In the genomic region with DNA sequence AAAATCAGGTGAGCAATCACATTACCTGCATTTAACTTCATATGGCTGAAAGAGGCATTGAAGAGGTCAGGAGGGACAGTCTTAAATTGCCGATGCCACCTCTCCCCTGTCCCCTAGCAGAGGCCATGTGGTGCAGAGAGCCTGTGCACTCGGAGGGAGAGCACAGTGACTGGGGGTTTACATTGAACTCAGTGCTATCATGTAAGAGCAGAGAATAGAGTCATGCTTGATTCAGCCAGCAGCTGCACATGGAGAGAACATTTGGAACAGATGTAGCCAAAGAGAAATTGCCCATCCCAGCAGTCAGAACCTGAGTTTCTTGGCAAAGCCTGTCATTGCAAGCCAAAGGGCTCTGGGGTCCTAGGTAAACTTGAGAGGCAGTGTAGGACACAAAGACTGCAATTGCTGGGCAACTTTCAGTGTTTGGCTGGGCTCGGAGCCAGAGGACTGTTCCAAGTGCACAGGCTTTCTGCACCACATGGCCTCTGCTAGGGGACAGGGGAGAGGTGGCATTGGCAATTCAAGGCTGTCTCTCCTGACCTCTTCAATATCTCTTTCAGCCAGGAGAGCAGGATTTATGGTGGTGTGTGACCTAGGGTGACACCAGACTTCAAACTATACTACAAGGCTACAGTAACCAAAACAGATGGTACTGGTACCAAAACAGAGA, we compare ENCODE assay signal across 22 cellular contexts.
DNase-seq lines count a peak whose midpoint lies in the region; ATAC-seq, FAIRE-seq and TF ChIP-seq lines count a peak whose summit lies in the region.
"Had no signal": no experiment of that assay in that cellular context is flagged by ENCODE, and none has a peak within 500 bp of the region (broad histone marks: within the 10 kb centered on the region; RNA-seq: fewer than 3 reads in every experiment).

No MANE protein-coding gene starts in this region.

- FAIRE-seq in HepG2 (lab: Jason Lieb, UNC), result no peak
- FAIRE-seq: D721Med, GM19239, K562 had no signal

- H3K27ac ChIP-seq in liver (ENCODE audit: low read depth in 1 of 2, low read length in 2 of 2) (no peak overlapping the region), HepG2 (ENCODE audit: extremely low read length, insufficient read depth, low read length) (no peak overlapping the region), HEK293 (ENCODE audit: extremely low read depth, low read depth, low read length) (no peak overlapping the region)
- H3K27ac ChIP-seq: BLaER1, SK-N-MC had no signal

- ATAC-seq in HepG2, result no peak
- peak; percentile 99 for ATAC-seq in left lobe of liver
- ATAC-seq in GM21528 (IDR thresholded peaks at IDR 0.05; ENCODE audit: low FRiP score, unreplicated experiment), result no peak
- ATAC-seq: CD8-positive, alpha-beta T cell; K562; PC-3 had no signal

- H3K9me3 ChIP-seq in liver (ENCODE audit: control insufficient read depth in 4 of 4, low read length in 3 of 4) (no peaks in the 10 kb centered on the region), HepG2 (ENCODE audit: low read length) (no peaks in the 10 kb centered on the region), HEK293 (ENCODE audit: control insufficient read depth, insufficient read depth, low read depth, low read length) (no peaks in the 10 kb centered on the region)

- no peaks in the 10 kb centered on the region for H3K79me2 ChIP-seq in HepG2 (ENCODE audit: insufficient read depth, low read length)

- POLR2A ChIA-PET in HepG2 (lab: Yijun Ruan, JAX) (no interaction called here), HEK293 (lab: Yijun Ruan, JAX) (no interaction called here)

- no peak overlapping the region for H3K4me2 ChIP-seq in HepG2 (ENCODE audit: low read depth, low read length)
- H3K4me2 ChIP-seq: BLaER1 had no signal

- TF ChIP-seq EP300 in HepG2 (IDR thresholded peaks at IDR 0.05; ENCODE audit: low read depth in 2 of 2, low read length in 2 of 2), result no peak
- TF ChIP-seq EP300 in HepG2 (CRISPR knock-in tag; IDR thresholded peaks at IDR 0.05; ENCODE audit: borderline replicate concordance), result no peak

- H3K4me1 ChIP-seq in liver (ENCODE audit: control insufficient read depth in 4 of 4, insufficient read depth in 4 of 4, low read length in 3 of 4) (peaks cover 0 to 7% (median 6%) of the 10 kb centered on the region in 4 donors), HepG2 (ENCODE audit: insufficient read depth, low read length) (no peaks in the 10 kb centered on the region), HEK293 (ENCODE audit: control insufficient read depth, insufficient read depth, low read length) (no peaks in the 10 kb centered on the region)
- H3K4me1 ChIP-seq: BLaER1 had no signal

- in situ Hi-C loops in HepG2 (cut with HindIII; ENCODE audit: extremely low pct_ligation_motif_present, low pct_unique_long_range_greater_than_20kb), result no loop called here

- intact Hi-C loops in HepG2 (cut with micrococcal nuclease; ENCODE audit: unreplicated experiment), result no loop called here

- no peak overlapping the region for H3K4me3 ChIP-seq in liver (ENCODE audit: low read depth in 1 of 3, low read length in 3 of 3)
- no peak overlapping the region for H3K4me3 ChIP-seq in HepG2 (replicated peaks in 1 of 3; ENCODE audit: insufficient read depth in 1 of 3, low read depth in 2 of 3, low read length in 3 of 3)
- H3K4me3 ChIP-seq in HEK293 (ENCODE audit: low read depth, low read length), result no peak overlapping the region
- H3K4me3 ChIP-seq: BLaER1, K562, MG63, SK-N-MC had no signal

- BruUV-seq in HepG2 (replicated peaks; lab: Mats Ljungman, UMichigan), result no TSS peak

- H2AFZ ChIP-seq in HepG2 (ENCODE audit: low read length), result no peak overlapping the region

- no peak for TF ChIP-seq CTCF in liver (IDR thresholded peaks at IDR 0.05; ENCODE audit: low read depth, low read length, missing input control)
- TF ChIP-seq CTCF in HepG2 (CRISPR knock-in tag; IDR thresholded peaks at IDR 0.05), result no peak
- TF ChIP-seq CTCF in HEK293 (tag by site-specific recombination; IDR thresholded peaks at IDR 0.05), result no peak

- H4K20me1 ChIP-seq in HepG2 (ENCODE audit: insufficient read depth, low read length), result no peaks in the 10 kb centered on the region
- H4K20me1 ChIP-seq: BLaER1 had no signal

- H3K27me3 ChIP-seq in liver (ENCODE audit: control insufficient read depth in 4 of 4, insufficient read depth in 4 of 4, low read length in 3 of 4) (no peaks in the 10 kb centered on the region), HepG2 (ENCODE audit: control insufficient read depth in 1 of 2, insufficient read depth in 2 of 2, low read length in 2 of 2) (no peaks in the 10 kb centered on the region)
- H3K27me3 ChIP-seq: BLaER1 had no signal

- DNase-seq in HepG2 (ENCODE audit: low spot score) (no peak), left lobe of liver (ENCODE audit: low spot score) (peak; percentile 87), NCI-H187 (lab: John Stamatoyannopoulos, UW) (no peak), COLO668 (lab: John Stamatoyannopoulos, UW; ENCODE audit: unreplicated experiment) (no peak)
- DNase-seq: DMS79, H7, MG63, NCI-H1436, NCI-H2029 treated with DMSO at 0.1 percent for 48 hours, NCI-H526, PC-3, SHP77 treated with DMSO at 0.1 percent for 48 hours, SW 1271 had no signal

- no peak overlapping the region for H3K9ac ChIP-seq in liver (ENCODE audit: low read depth in 1 of 2, low read length in 2 of 2)
- no peak overlapping the region for H3K9ac ChIP-seq in HepG2 (ENCODE audit: insufficient read depth, low read depth, low read length)
- H3K9ac ChIP-seq: BLaER1 had no signal

- H3K36me3 ChIP-seq in liver (ENCODE audit: control insufficient read depth in 4 of 4, insufficient read depth in 3 of 4, low read depth in 1 of 4, low read length in 3 of 4) (no peaks in the 10 kb centered on the region), HepG2 (replicated peaks in 1 of 2; ENCODE audit: control insufficient read depth in 1 of 2, insufficient read depth in 2 of 2, low read length in 2 of 2) (no peaks in the 10 kb centered on the region), HEK293 (ENCODE audit: control insufficient read depth in 2 of 2, insufficient read depth in 1 of 2, low read length in 2 of 2) (no peaks in the 10 kb centered on the region)
- H3K36me3 ChIP-seq: BLaER1, MG63 had no signal

- no peak for TF ChIP-seq POLR2A in HepG2 (IDR thresholded peaks at IDR 0.05; ENCODE audit: insufficient read depth in 1 of 2, low read depth in 2 of 2, low read length in 2 of 2)

- TF ChIP-seq RAD21 in liver (IDR thresholded peaks at IDR 0.05) (peak in 1 of 2 donors; percentile 41), HepG2 (CRISPR knock-in tag; IDR thresholded peaks at IDR 0.05) (no peak)

- 47% methylated on average over 3 of the region's 3 CpGs for WGBS in liver
- WGBS in HepG2 (ENCODE audit: low lambda C conversion rate), result 0% methylated on average over 2 of the region's 3 CpGs

- CTCF ChIA-PET in HepG2 (lab: Yijun Ruan, JAX; ENCODE audit: low intra/inter-chr PET ratio, low total read pairs), result no interaction called here
- CTCF ChIA-PET in HEK293 (lab: Yijun Ruan, JAX), result no interaction called here

TF ChIP-seq in liver, 16 proteins besides CTCF, POLR2A, EP300 and RAD21 (continues in another document):
- TF ChIP-seq SP1 (IDR thresholded peaks at IDR 0.05), result peak; percentile 28
- no peak for TF ChIP-seq JUND (IDR thresholded peaks at IDR 0.05)
- peak in 1 of 2 donors; percentile 47 for TF ChIP-seq HNF4A (conservative IDR thresholded peaks at IDR 0.05)
- TF ChIP-seq FOXA1 (IDR thresholded peaks at IDR 0.05), result no peak
- no peak for TF ChIP-seq FOXA2 (IDR thresholded peaks at IDR 0.05)
- no peak for TF ChIP-seq HNF4G (IDR thresholded peaks at IDR 0.05)

TF ChIP-seq in HepG2, 621 proteins besides CTCF, POLR2A, EP300 and RAD21 (continues in another document):
- no peak for TF ChIP-seq ATF7-NPFF (CRISPR knock-in tag; IDR thresholded peaks at IDR 0.05; ENCODE audit: low read depth)
- TF ChIP-seq HNRNPLL (IDR thresholded peaks at IDR 0.05; ENCODE audit: low read depth, low read length, poor library complexity, severe bottlenecking), result no peak
- no peak for TF ChIP-seq ZBTB8A (CRISPR knock-in tag; IDR thresholded peaks at IDR 0.05; ENCODE audit: borderline replicate concordance, low read depth)
- TF ChIP-seq RNF219 (CRISPR knock-in tag; IDR thresholded peaks at IDR 0.05), result no peak

TF ChIP-seq in HEK293, 187 proteins besides CTCF, POLR2A, EP300 and RAD21 (continues in another document):
- TF ChIP-seq, protein P1, sequence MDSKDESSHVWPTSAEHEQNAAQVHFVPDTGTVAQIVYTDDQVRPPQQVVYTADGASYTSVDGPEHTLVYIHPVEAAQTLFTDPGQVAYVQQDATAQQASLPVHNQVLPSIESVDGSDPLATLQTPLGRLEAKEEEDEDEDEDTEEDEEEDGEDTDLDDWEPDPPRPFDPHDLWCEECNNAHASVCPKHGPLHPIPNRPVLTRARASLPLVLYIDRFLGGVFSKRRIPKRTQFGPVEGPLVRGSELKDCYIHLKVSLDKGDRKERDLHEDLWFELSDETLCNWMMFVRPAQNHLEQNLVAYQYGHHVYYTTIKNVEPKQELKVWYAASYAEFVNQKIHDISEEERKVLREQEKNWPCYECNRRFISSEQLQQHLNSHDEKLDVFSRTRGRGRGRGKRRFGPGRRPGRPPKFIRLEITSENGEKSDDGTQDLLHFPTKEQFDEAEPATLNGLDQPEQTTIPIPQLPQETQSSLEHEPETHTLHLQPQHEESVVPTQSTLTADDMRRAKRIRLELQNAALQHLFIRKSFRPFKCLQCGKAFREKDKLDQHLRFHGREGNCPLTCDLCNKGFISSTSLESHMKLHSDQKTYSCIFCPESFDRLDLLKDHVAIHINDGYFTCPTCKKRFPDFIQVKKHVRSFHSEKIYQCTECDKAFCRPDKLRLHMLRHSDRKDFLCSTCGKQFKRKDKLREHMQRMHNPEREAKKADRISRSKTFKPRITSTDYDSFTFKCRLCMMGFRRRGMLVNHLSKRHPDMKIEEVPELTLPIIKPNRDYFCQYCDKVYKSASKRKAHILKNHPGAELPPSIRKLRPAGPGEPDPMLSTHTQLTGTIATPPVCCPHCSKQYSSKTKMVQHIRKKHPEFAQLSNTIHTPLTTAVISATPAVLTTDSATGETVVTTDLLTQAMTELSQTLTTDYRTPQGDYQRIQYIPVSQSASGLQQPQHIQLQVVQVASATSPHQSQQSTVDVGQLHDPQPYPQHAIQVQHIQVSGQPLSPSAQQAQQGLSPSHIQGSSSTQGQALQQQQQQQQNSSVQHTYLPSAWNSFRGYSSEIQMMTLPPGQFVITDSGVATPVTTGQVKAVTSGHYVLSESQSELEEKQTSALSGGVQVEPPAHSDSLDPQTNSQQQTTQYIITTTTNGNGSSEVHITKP (tag by site-specific recombination; IDR thresholded peaks at IDR 0.05), result peak; percentile 79
- TF ChIP-seq ZNF16 (tag by site-specific recombination; IDR thresholded peaks at IDR 0.05; ENCODE audit: low read depth) (no peak), ELK4 (IDR thresholded peaks at IDR 0.05; ENCODE audit: borderline replicate concordance, low read depth, low read length) (no peak), ZNF184 (tag by site-specific recombination; IDR thresholded peaks at IDR 0.05) (no peak)
